Comparison of ENCODE assay signal across 19 cellular contexts in the genomic region with DNA sequence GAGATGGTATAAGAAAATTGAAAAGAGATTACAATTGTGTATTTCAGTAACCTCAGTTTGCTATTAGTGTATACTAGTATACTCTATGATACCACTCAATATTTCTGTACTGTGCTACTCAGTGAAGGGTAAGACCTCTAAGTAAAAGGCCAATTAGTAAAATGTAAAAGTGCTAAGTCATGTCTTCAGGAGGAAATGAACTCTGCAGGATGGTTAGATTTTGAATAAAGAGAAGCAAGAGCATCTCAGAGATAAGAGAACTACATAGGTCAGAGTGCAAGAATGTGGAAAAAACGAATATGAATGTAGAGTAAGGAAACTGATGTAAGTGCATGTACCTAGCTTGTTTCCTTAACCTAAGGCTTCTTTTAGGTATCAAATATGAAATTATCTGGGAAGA.
"Had no signal": no experiment of that assay in that cellular context is flagged by ENCODE, and none has a peak within 500 bp of the region (broad histone marks: within the 10 kb centered on the region; RNA-seq: fewer than 3 reads in every experiment).

No MANE protein-coding gene starts in this region.

- FAIRE-seq: urothelium cell line had no signal

- H3K9ac ChIP-seq: parathyroid adenoma had no signal

- ATAC-seq: left colon; left ventricle myocardium superior; naive thymus-derived CD4-positive, alpha-beta T cell; psoas muscle; sciatic nerve had no signal

- H3K27me3 ChIP-seq: dorsolateral prefrontal cortex, suprapubic skin, thyroid gland had no signal

- H3K9me3 ChIP-seq: psoas muscle, suprapubic skin, thyroid gland had no signal

- H3K4me1 ChIP-seq: parathyroid adenoma, psoas muscle, suprapubic skin, thyroid gland had no signal

- H3K4me3 ChIP-seq: dorsolateral prefrontal cortex, psoas muscle, suprapubic skin, thyroid gland had no signal

- DNase-seq: cortex of kidney; dorsolateral prefrontal cortex; effector CD8-positive, alpha-beta T cell; foreskin melanocyte; head of caudate nucleus; hippocampal formation; left colon; left ventricle myocardium superior; naive thymus-derived CD4-positive, alpha-beta T cell; nephron progenitor cell; psoas muscle; retina; stimulated activated CD4-positive, alpha-beta T cell treated with anti-CD3 and anti-CD28 coated beads, Interleukin-2, amount 100 ng/mL, for 24 hours; stimulated activated naive CD4-positive, alpha-beta T cell; thyroid gland had no signal

- H3K36me3 ChIP-seq: suprapubic skin, thyroid gland had no signal

- H3K27ac ChIP-seq: dorsolateral prefrontal cortex, parathyroid adenoma, psoas muscle, suprapubic skin, thyroid gland had no signal
